ENCODE assay signal across 1 cellular context in genomic region chr16:68286153-68287074, GRCh38.
TF ChIP-seq lines count a peak whose summit lies in the region.

No MANE protein-coding gene starts in this region.

TF ChIP-seq in IMR-90, 13 proteins besides CTCF, POLR2A, EP300 and RAD21:
- TF ChIP-seq CEBPB (IDR thresholded peaks at IDR 0.05; ENCODE audit: low read depth, low read length) (no peak), MAFK (IDR thresholded peaks at IDR 0.05; ENCODE audit: low read depth, low read length) (no peak), ELK1 (IDR thresholded peaks at IDR 0.05; ENCODE audit: borderline replicate concordance, low read depth, low read length) (no peak), MAZ (IDR thresholded peaks at IDR 0.05; ENCODE audit: borderline replicate concordance, low read depth, low read length) (no peak), CHD1 (IDR thresholded peaks at IDR 0.05; ENCODE audit: low read depth, low read length) (no peak), SMC3 (IDR thresholded peaks at IDR 0.05; ENCODE audit: low read depth, low read length) (no peak), NFE2L2 (IDR thresholded peaks at IDR 0.05; ENCODE audit: low read depth, low read length) (no peak), BHLHE40 (IDR thresholded peaks at IDR 0.05; ENCODE audit: low read depth, low read length) (no peak), FOS (IDR thresholded peaks at IDR 0.05; ENCODE audit: low read depth, low read length) (no peak), MXI1 (IDR thresholded peaks at IDR 0.05; ENCODE audit: borderline replicate concordance, low read depth, low read length) (no peak), USF2 (IDR thresholded peaks at IDR 0.05; ENCODE audit: low read depth, low read length) (no peak), RCOR1 (IDR thresholded peaks at IDR 0.05; ENCODE audit: insufficient replicate concordance, low read length) (no peak), RFX5 (IDR thresholded peaks at IDR 0.05; ENCODE audit: low read depth, low read length) (no peak)
